Comparison of ENCODE assay signal across 7 cellular contexts in the genomic region with DNA sequence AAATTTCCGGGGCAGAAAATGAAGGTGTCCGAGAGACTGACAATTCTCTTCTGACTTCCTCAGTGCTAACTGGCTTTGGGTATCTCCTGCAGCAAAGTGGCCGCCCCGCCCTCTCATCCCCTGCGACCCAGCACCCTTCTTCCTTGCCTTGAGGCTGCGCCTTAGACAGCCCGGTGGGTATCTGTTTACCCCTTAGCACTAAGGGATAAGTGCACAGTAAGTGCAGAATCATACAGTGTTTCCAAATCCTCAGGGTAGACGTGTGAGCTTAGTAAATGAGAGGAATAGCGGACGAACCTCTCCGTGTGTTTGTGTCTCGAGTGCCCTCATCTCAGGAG. TPM values are rescaled to one million over a fixed set of nuclear protein-coding genes. Genes with fewer than 3 reads are reported as not detected.
A peak's percentile ranks its signal among the peaks of the same experiment; 100 is the strongest.
DNase-seq lines count a peak whose midpoint lies in the region; ATAC-seq and TF ChIP-seq lines count a peak whose summit lies in the region.

No MANE protein-coding gene starts in this region.

- H3K4me1 ChIP-seq in mammary epithelial cell (ENCODE audit: insufficient read depth, low read length) (peaks cover 25% of the 10 kb centered on the region), mesendoderm (ENCODE audit: control insufficient read depth, low read depth, low read length) (no peaks in the 10 kb centered on the region), vagina (peaks cover 58% of the 10 kb centered on the region)

- dilution Hi-C loops in mammary epithelial cell (cut with HindIII; ENCODE audit: low sequenced_read_pairs), result no loop called here

- peaks cover 2% of the 10 kb centered on the region for H3K79me1 ChIP-seq in mesendoderm (ENCODE audit: low read length)

- H2AK5ac ChIP-seq in mesendoderm (ENCODE audit: low read length), result no peak overlapping the region

- no peak overlapping the region for H2BK120ac ChIP-seq in mesendoderm (ENCODE audit: low read depth, low read length)

- no peak overlapping the region for H3K4ac ChIP-seq in mesendoderm (ENCODE audit: low read depth, low read length)

- H3K9ac ChIP-seq in mammary epithelial cell (ENCODE audit: insufficient read depth, low read length) (peak overlapping the region; percentile 74), mesendoderm (ENCODE audit: low read length) (peak overlapping the region; percentile 68)

- peak; percentile 53 for ATAC-seq in GM19452 (IDR thresholded peaks at IDR 0.05; ENCODE audit: unreplicated experiment)
- peak; percentile 35 for ATAC-seq in HG03520 (IDR thresholded peaks at IDR 0.05; ENCODE audit: unreplicated experiment)

- H3K4me3 ChIP-seq in mammary epithelial cell (replicated peaks in 1 of 3; ENCODE audit: insufficient read depth in 1 of 3, low read depth in 2 of 3, low read length in 3 of 3), result peak overlapping the region; percentile 81 to 88 (median 88)
- peak overlapping the region; percentile 31 for H3K4me3 ChIP-seq in mesendoderm (ENCODE audit: low read length)
- peak overlapping the region; percentile 82 to 95 for H3K4me3 ChIP-seq in vagina

- no peak overlapping the region for H3K23ac ChIP-seq in mesendoderm (ENCODE audit: low read length)

- DNase-seq in mammary epithelial cell, result no peak
- no peak for DNase-seq in mesendoderm
- DNase-seq in vagina (ENCODE audit: extremely low spot score in 2 of 2), result no peak
- no peak for DNase-seq in HuH-7.5 (ENCODE audit: low spot score)
- DNase-seq in NCI-H1417 treated with DMSO at 0.1 percent for 48 hours (lab: John Stamatoyannopoulos, UW), result no peak

- intact Hi-C loops in mammary epithelial cell (cut with micrococcal nuclease), result loop anchor here (5.0 kb wide), 1 partner anchor 934 kb away; no protein-coding TSS in a partner anchor
- intact Hi-C loops in vagina (cut with DNase I), result no loop called here

- H3K4me2 ChIP-seq in mammary epithelial cell (ENCODE audit: insufficient read depth, low read depth, low read length) (peak overlapping the region; percentile 82), mesendoderm (ENCODE audit: low read length) (peak overlapping the region; percentile 81)

- TSS peak; percentile 42 for BruUV-seq in mammary epithelial cell (replicated peaks; lab: Mats Ljungman, UMichigan)

- H4K20me1 ChIP-seq in mammary epithelial cell (ENCODE audit: insufficient read depth, low read length), result peaks cover 6% of the 10 kb centered on the region

- H3K18ac ChIP-seq in mesendoderm (ENCODE audit: low read length), result no peak overlapping the region

- H3K9me3 ChIP-seq in mammary epithelial cell (replicated peaks; ENCODE audit: insufficient read depth, low read length) (no peaks in the 10 kb centered on the region), vagina (no peaks in the 10 kb centered on the region)

- H2BK5ac ChIP-seq in mesendoderm (ENCODE audit: low read length), result no peak overlapping the region

- H3K27ac ChIP-seq in mammary epithelial cell (ENCODE audit: insufficient read depth, low read depth, low read length) (no peak overlapping the region), mesendoderm (ENCODE audit: low read depth, low read length) (no peak overlapping the region), vagina (peak overlapping the region; percentile 100)

- H4K5ac ChIP-seq in mesendoderm (ENCODE audit: low read length), result no peak overlapping the region

- CTCF ChIA-PET in mammary epithelial cell (lab: Charles Lee; ENCODE audit: low non-redundant PET), result no interaction called here

- H3K27me3 ChIP-seq in mammary epithelial cell (ENCODE audit: insufficient read depth, low read length) (no peaks in the 10 kb centered on the region), mesendoderm (ENCODE audit: insufficient read depth, low read length, poor library complexity) (no peaks in the 10 kb centered on the region), vagina (no peaks in the 10 kb centered on the region)

- 2% methylated on average over 12 of the region's 12 CpGs for WGBS in mammary epithelial cell (ENCODE audit: low coverage, missing lambda C conversion rate)
- WGBS in mesendoderm (ENCODE audit: extremely low coverage, insufficient coverage, low lambda C conversion rate), result no CpG with 5 or more reads among the region's 12 CpGs

- no peak for TF ChIP-seq POLR2A in vagina (IDR thresholded peaks at IDR 0.05)

- H2AFZ ChIP-seq in mammary epithelial cell (ENCODE audit: low read depth, low read length), result peak overlapping the region; percentile 99

- H3K56ac ChIP-seq in mesendoderm (ENCODE audit: low read length), result peak overlapping the region; percentile 80

- H4K8ac ChIP-seq in mesendoderm (ENCODE audit: low read depth, low read length), result peak overlapping the region; percentile 3

- in situ Hi-C loops in mammary epithelial cell (cut with MboI; ENCODE audit: low sequenced_read_pairs in 2 of 2), result no loop called here

- TF ChIP-seq CTCF in mammary epithelial cell (conservative IDR thresholded peaks at IDR 0.05 in 1 of 2, IDR thresholded peaks at IDR 0.05 in 1 of 2; ENCODE audit: extremely low read depth in 1 of 2, insufficient read depth in 1 of 2, low read depth in 1 of 2, low read length in 2 of 2) (no peak), vagina (IDR thresholded peaks at IDR 0.05) (no peak)

- peaks cover 51% of the 10 kb centered on the region for H3K79me2 ChIP-seq in mammary epithelial cell (ENCODE audit: insufficient read depth, low read length)
- peaks cover 42% of the 10 kb centered on the region for H3K79me2 ChIP-seq in mesendoderm (ENCODE audit: control insufficient read depth, insufficient read depth, low read length)

- H2BK15ac ChIP-seq in mesendoderm (replicated peaks; ENCODE audit: low read depth), result no peak overlapping the region

- H3K36me3 ChIP-seq in mammary epithelial cell (ENCODE audit: insufficient read depth, low read length), result no peaks in the 10 kb centered on the region
- H3K36me3 ChIP-seq in mesendoderm (ENCODE audit: control insufficient read depth, insufficient read depth, low read length), result no peaks in the 10 kb centered on the region
- H3K36me3 ChIP-seq in vagina, result no peaks in the 10 kb centered on the region

RNA-seq across cellular contexts. Expression of gene CHORDC1, which starts 0.4 kb away (rescaled TPM):
- total RNA-seq in mammary epithelial cell (10 to 100 TPM; 22.2 to 42.5 TPM), vagina (65.6 TPM)
- polyA plus RNA-seq in mammary epithelial cell, result 30.9 TPM
- 63.4 TPM for polyA minus RNA-seq in mammary epithelial cell
- polyA plus RNA-seq in mesendoderm (2013, experiment 1 of 2), result 87.6 TPM
- polyA plus RNA-seq in mesendoderm (2013, experiment 2 of 2), result 90.0 TPM

Comparison
In these comparisons a context has a peak if more than half of its experiments do, and no peak if none do; other contexts are left out.
1. H3K4me3 ChIP-seq: peak in every context shown above with its lines; median percentile 88 in vagina; 88 in mammary epithelial cell; 31 in mesendoderm.